12 cellular contexts compared by ENCODE assay signal in genomic region chr15:19987389-19988048, GRCh38.
DNase-seq lines count a peak whose midpoint lies in the region; ATAC-seq and TF ChIP-seq lines count a peak whose summit lies in the region.
"Had no signal": no experiment of that assay in that cellular context is flagged by ENCODE, and none has a peak within 500 bp of the region (broad histone marks: within the 10 kb centered on the region; RNA-seq: fewer than 3 reads in every experiment).

No MANE protein-coding gene starts in this region.

- TF ChIP-seq POLR2A in gastroesophageal sphincter (IDR thresholded peaks at IDR 0.05), result no peak

- no peak overlapping the region for H3K4me3 ChIP-seq in LNCaP clone FGC (ENCODE audit: low read depth, low read length)
- no peak overlapping the region for H3K4me3 ChIP-seq in SJCRH30
- no peak overlapping the region for H3K4me3 ChIP-seq in gastroesophageal sphincter
- H3K4me3 ChIP-seq: colonic mucosa had no signal

- H3K36me3 ChIP-seq in SJCRH30 (no peaks in the 10 kb centered on the region), gastroesophageal sphincter (no peaks in the 10 kb centered on the region)
- H3K36me3 ChIP-seq: colonic mucosa had no signal

- H3K27ac ChIP-seq in 22Rv1 (no peak overlapping the region), SJCRH30 (no peak overlapping the region), gastroesophageal sphincter (no peak overlapping the region)
- H3K27ac ChIP-seq: colonic mucosa had no signal

- H3K9me3 ChIP-seq in SJCRH30 (replicated peaks) (no peaks in the 10 kb centered on the region), gastroesophageal sphincter (no peaks in the 10 kb centered on the region)
- H3K9me3 ChIP-seq: colonic mucosa had no signal

- peak; percentile 7 for DNase-seq in COR-L47 (lab: John Stamatoyannopoulos, UW)
- no peak for DNase-seq in LNCaP clone FGC (ENCODE audit: low read depth)
- DNase-seq in SJCRH30, result peak; percentile 57 to 64
- DNase-seq in omental fat pad (ENCODE audit: low spot score), result no peak
- DNase-seq: activated naive CD8-positive, alpha-beta T cell treated with anti-CD3 and anti-CD28 coated beads, Interleukin-2, amount 10 ng/mL, durations not matched to agents 7 days and 5 days; CD4-positive, alpha-beta T cell; colonic mucosa; NCI-H774 had no signal

- ATAC-seq in HG02798 (IDR thresholded peaks at IDR 0.05; ENCODE audit: poor library complexity, unreplicated experiment) (no peak), gastroesophageal sphincter (no peak), omental fat pad (ENCODE audit: low FRiP score) (no peak), HG02588 (IDR thresholded peaks at IDR 0.05; ENCODE audit: unreplicated experiment) (no peak)

- TF ChIP-seq CTCF in 22Rv1 (IDR thresholded peaks at IDR 0.05), result peak; percentile 83
- peak; percentile 76 for TF ChIP-seq CTCF in LNCaP clone FGC (IDR thresholded peaks at IDR 0.05; ENCODE audit: control insufficient read depth, extremely low read depth, insufficient read depth)
- TF ChIP-seq CTCF in gastroesophageal sphincter (IDR thresholded peaks at IDR 0.05), result no peak
- no peak for TF ChIP-seq CTCF in omental fat pad (IDR thresholded peaks at IDR 0.05)

- H3K4me1 ChIP-seq in SJCRH30 (no peaks in the 10 kb centered on the region), gastroesophageal sphincter (no peaks in the 10 kb centered on the region)
- H3K4me1 ChIP-seq: colonic mucosa had no signal

- WGBS in gastroesophageal sphincter (ENCODE audit: low coverage in 1 of 2), 2 donors, result 9 to 27% methylated on average over 6 to 12 of the region's 13 CpGs

- H3K27me3 ChIP-seq in SJCRH30, result no peaks in the 10 kb centered on the region
- H3K27me3 ChIP-seq in gastroesophageal sphincter, result no peaks in the 10 kb centered on the region
- H3K27me3 ChIP-seq: colonic mucosa had no signal

- no peak for TF ChIP-seq EP300 in gastroesophageal sphincter (IDR thresholded peaks at IDR 0.05)

Comparison
In these comparisons a context has a peak if more than half of its experiments do, and no peak if none do; other contexts are left out.
1. CTCF ChIP-seq: peak in 22Rv1 (single experiment) and LNCaP clone FGC (single experiment); none in gastroesophageal sphincter (0 of 4) and omental fat pad (0 of 3).
2. DNase-seq: peak in COR-L47 (single experiment) and SJCRH30 (2 of 2); none in LNCaP clone FGC (single experiment) and omental fat pad (single experiment).